In the genomic region with DNA sequence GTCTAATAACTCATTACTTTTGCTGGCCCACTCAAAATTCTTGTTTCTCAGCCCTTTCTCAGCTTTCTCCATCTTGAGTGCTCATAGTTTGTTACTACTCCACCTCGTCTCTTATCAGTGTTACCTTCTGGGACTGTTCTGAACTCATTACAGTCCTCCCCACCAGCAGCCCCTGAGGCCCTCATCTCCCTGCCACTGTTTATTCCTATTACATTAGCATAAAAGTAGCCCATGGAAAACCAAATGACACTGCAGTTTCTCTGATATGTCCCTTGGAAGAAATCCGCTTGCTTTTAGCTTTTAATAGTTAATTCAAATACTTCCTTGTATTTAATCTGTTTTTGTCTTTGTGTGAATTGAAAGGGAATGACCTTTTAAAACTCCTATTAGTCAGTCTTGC, we compare ENCODE assay signal across 22 cellular contexts. TPM values are rescaled to one million over a fixed set of nuclear protein-coding genes. Genes with fewer than 3 reads are reported as not detected.
A peak's percentile ranks its signal among the peaks of the same experiment; 100 is the strongest.
DNase-seq lines count a peak whose midpoint lies in the region; ATAC-seq, FAIRE-seq and TF ChIP-seq lines count a peak whose summit lies in the region.
"Had no signal": no experiment of that assay in that cellular context is flagged by ENCODE, and none has a peak within 500 bp of the region (broad histone marks: within the 10 kb centered on the region; RNA-seq: fewer than 3 reads in every experiment).

No MANE protein-coding gene starts in this region.

- H3K9ac ChIP-seq in K562 (ENCODE audit: insufficient read depth in 1 of 2, low read depth in 2 of 2, low read length in 2 of 2) = peak overlapping the region in 1 of 2 experiments; percentile 26; a peak in 1 of 4 replicates
- H3K9ac ChIP-seq: BLaER1, GM23248 had no signal

- ATAC-seq in activated T-cell treated with anti-CD3 and anti-CD28 coated beads, Interleukin-2, amount 50 U/mL, for 72 hours (replicated peaks in 1 of 2) = no peak
- ATAC-seq in K562 = peak; percentile 94
- ATAC-seq in naive thymus-derived CD4-positive, alpha-beta T cell = no peak
- ATAC-seq: GM12878, HCT116 had no signal

- no TSS peak for BruUV-seq in K562 (replicated peaks; lab: Mats Ljungman, UMichigan)

- no peaks in the 10 kb centered on the region for H3K9me3 ChIP-seq in K562 (replicated peaks; ENCODE audit: control insufficient read depth, insufficient read depth, low read depth, low read length)
- H3K9me3 ChIP-seq in naive thymus-derived CD4-positive, alpha-beta T cell (ENCODE audit: control insufficient read depth in 2 of 3, low read length in 3 of 3) = no peaks in the 10 kb centered on the region
- H3K9me3 ChIP-seq: BLaER1 had no signal

- no peaks in the 10 kb centered on the region for H4K20me1 ChIP-seq in K562 (replicated peaks; ENCODE audit: control insufficient read depth, insufficient read depth, low read length)
- H4K20me1 ChIP-seq: BLaER1 had no signal

- H3K4me1 Mint-ChIP-seq in activated T-cell treated with anti-CD3 and anti-CD28 coated beads, Interleukin-2, amount 50 U/mL, for 72 hours (ENCODE audit: low read depth) = peaks cover 11% of the 10 kb centered on the region
- peaks cover 38% of the 10 kb centered on the region for H3K4me1 Mint-ChIP-seq in glutamatergic neuron (ENCODE audit: low read depth, unreplicated experiment)
- no peaks in the 10 kb centered on the region for H3K4me1 Mint-ChIP-seq in naive thymus-derived CD4-positive, alpha-beta T cell
- H3K4me1 Mint-ChIP-seq: B cell; CD4-positive, CD25-positive, alpha-beta regulatory T cell; CD8-positive, alpha-beta memory T cell had no signal

- peak overlapping the region; percentile 81 for H2AFZ ChIP-seq in K562 (ENCODE audit: low read depth, low read length)
- H2AFZ ChIP-seq: GM23248 had no signal

- POLR2A ChIA-PET in K562 (lab: Yijun Ruan, JAX) = interaction anchor here (1.4 kb wide), 1 partner anchor 10 kb away, joined by 3 read pairs; no protein-coding TSS in a partner anchor
- POLR2A ChIA-PET in naive thymus-derived CD4-positive, alpha-beta T cell (lab: Charles Lee) = no interaction called here

- H3K27ac Mint-ChIP-seq in activated T-cell treated with anti-CD3 and anti-CD28 coated beads, Interleukin-2, amount 50 U/mL, for 72 hours = peak overlapping the region; percentile 34
- H3K27ac Mint-ChIP-seq in glutamatergic neuron (ENCODE audit: unreplicated experiment) = peak overlapping the region; percentile 36
- H3K27ac Mint-ChIP-seq in naive thymus-derived CD4-positive, alpha-beta T cell = no peak overlapping the region
- H3K27ac Mint-ChIP-seq: B cell; CD4-positive, CD25-positive, alpha-beta regulatory T cell; CD8-positive, alpha-beta memory T cell; HFFc6 had no signal

- H3K27me3 ChIP-seq in K562 (ENCODE audit: control insufficient read depth in 2 of 2, insufficient read depth in 2 of 2, low read length in 2 of 2) (no peaks in the 10 kb centered on the region), H7 (ENCODE audit: control insufficient read depth, insufficient read depth, low read length) (no peaks in the 10 kb centered on the region)
- H3K27me3 ChIP-seq in naive thymus-derived CD4-positive, alpha-beta T cell (ENCODE audit: control insufficient read depth in 2 of 2, insufficient read depth in 2 of 2, low read length in 2 of 2) = no peaks in the 10 kb centered on the region
- H3K27me3 ChIP-seq: BLaER1 had no signal

- in situ Hi-C loops in K562 (cut with MboI) = no loop called here

- H3K4me1 ChIP-seq in K562 (replicated peaks in 1 of 2; ENCODE audit: control insufficient read depth in 2 of 2, insufficient read depth in 2 of 2, low read length in 2 of 2) = peaks cover 0 to 22% of the 10 kb centered on the region in 2 experiments; a peak in 2 of 5 replicates
- no peaks in the 10 kb centered on the region for H3K4me1 ChIP-seq in naive thymus-derived CD4-positive, alpha-beta T cell (ENCODE audit: control insufficient read depth in 2 of 2, insufficient read depth in 2 of 2, low read length in 2 of 2)
- H3K4me1 ChIP-seq: BLaER1 had no signal

- CTCF ChIA-PET in K562 (lab: Yijun Ruan, JAX; ENCODE audit: low intra/inter-chr PET ratio) = no interaction called here
- CTCF ChIA-PET in naive thymus-derived CD4-positive, alpha-beta T cell (lab: Charles Lee) = no interaction called here

- no peaks in the 10 kb centered on the region for H3K9me1 ChIP-seq in K562 (ENCODE audit: control insufficient read depth, insufficient read depth, low read length)

- H3K9me3 Mint-ChIP-seq in activated T-cell treated with anti-CD3 and anti-CD28 coated beads, Interleukin-2, amount 50 U/mL, for 72 hours = no peaks in the 10 kb centered on the region
- peaks cover 3% of the 10 kb centered on the region for H3K9me3 Mint-ChIP-seq in glutamatergic neuron (ENCODE audit: unreplicated experiment)
- no peaks in the 10 kb centered on the region for H3K9me3 Mint-ChIP-seq in naive thymus-derived CD4-positive, alpha-beta T cell
- H3K9me3 Mint-ChIP-seq: HFFc6 had no signal

- no peaks in the 10 kb centered on the region for H3K79me2 ChIP-seq in K562 (ENCODE audit: control insufficient read depth, insufficient read depth, low read length)

- no peaks in the 10 kb centered on the region for H3K36me3 Mint-ChIP-seq in activated T-cell treated with anti-CD3 and anti-CD28 coated beads, Interleukin-2, amount 50 U/mL, for 72 hours (ENCODE audit: insufficient read depth in 2 of 2)
- peaks cover 10% of the 10 kb centered on the region for H3K36me3 Mint-ChIP-seq in glutamatergic neuron (ENCODE audit: unreplicated experiment)
- peaks cover 0 to 5% (median 0%) of the 10 kb centered on the region in 5 donors for H3K36me3 Mint-ChIP-seq in naive thymus-derived CD4-positive, alpha-beta T cell
- H3K36me3 Mint-ChIP-seq: CD4-positive, CD25-positive, alpha-beta regulatory T cell; CD8-positive, alpha-beta memory T cell had no signal

- peak; percentile 90 for FAIRE-seq in K562 (lab: Jason Lieb, UNC)
- FAIRE-seq: GM12878, GM19239 had no signal

- no peak overlapping the region for H3K4me3 Mint-ChIP-seq in activated T-cell treated with anti-CD3 and anti-CD28 coated beads, Interleukin-2, amount 50 U/mL, for 72 hours
- peak overlapping the region; percentile 68 for H3K4me3 Mint-ChIP-seq in glutamatergic neuron (ENCODE audit: unreplicated experiment)
- no peak overlapping the region for H3K4me3 Mint-ChIP-seq in naive thymus-derived CD4-positive, alpha-beta T cell
- H3K4me3 Mint-ChIP-seq: B cell; CD4-positive, CD25-positive, alpha-beta regulatory T cell; CD8-positive, alpha-beta memory T cell; HFFc6 had no signal

- peak overlapping the region; percentile 60 for H3K27ac ChIP-seq in K562 (ENCODE audit: extremely low read depth, low read depth, low read length)
- no peak overlapping the region for H3K27ac ChIP-seq in naive thymus-derived CD4-positive, alpha-beta T cell (ENCODE audit: low read depth, low read length)
- H3K27ac ChIP-seq: 22Rv1, BLaER1, C4-2B, GM23248 had no signal

- peak overlapping the region; percentile 48; the same call in 1 of the 2 replicates for H3K4me2 ChIP-seq in K562 (ENCODE audit: insufficient read depth, low read length)
- H3K4me2 ChIP-seq: BLaER1 had no signal

- TF ChIP-seq POLR2A in K562 (conservative IDR thresholded peaks at IDR 0.05) = no peak

- TF ChIP-seq RAD21 in K562 (CRISPR knock-in tag; conservative IDR thresholded peaks at IDR 0.05 in 1 of 2, IDR thresholded peaks at IDR 0.05 in 1 of 2) = no peak

- 4% methylated on average over 2 of the region's 2 CpGs for WGBS in K562 (ENCODE audit: insufficient coverage, low coverage, missing lambda C conversion rate)

- no peak for TF ChIP-seq CTCF in K562 (IDR thresholded peaks at IDR 0.05 in 2 of 3, conservative IDR thresholded peaks at IDR 0.05 in 1 of 3; ENCODE audit: insufficient read depth in 2 of 3, low read depth in 1 of 3, low read length in 3 of 3)
- TF ChIP-seq CTCF in glutamatergic neuron (IDR thresholded peaks at IDR 0.05; ENCODE audit: partially characterized antibody, unreplicated experiment) = no peak

- intact Hi-C loops in K562 (cut with micrococcal nuclease) = loop anchor here (10.0 kb wide), 1 partner anchor 48 kb away; no protein-coding TSS in a partner anchor
- intact Hi-C loops in naive thymus-derived CD4-positive, alpha-beta T cell (cut with micrococcal nuclease) = no loop called here

- no peak for DNase-seq in activated T-cell treated with anti-CD3 and anti-CD28 coated beads, Interleukin-2, amount 50 U/mL, for 72 hours
- DNase-seq in activated T-cell treated with anti-CD3 and anti-CD28 coated beads for 4 hours = no peak
- DNase-seq in K562 (ENCODE audit: extremely low read depth in 1 of 4, low spot score in 3 of 4) = peak; percentile 23 to 76 (median 50)
- no peak for DNase-seq in glutamatergic neuron
- no peak for DNase-seq in occipital lobe (lab: John Stamatoyannopoulos, UW)
- no peak for DNase-seq in H7
- DNase-seq in naive thymus-derived CD4-positive, alpha-beta T cell = no peak
- DNase-seq: CD4-positive, CD25-positive, alpha-beta regulatory T cell; CD8-positive, alpha-beta memory T cell; DMS 273 treated with DMSO at 0.1 percent for 48 hours; DMS79; EL; GDM1; GM23248; HFFc6 had no signal

- TF ChIP-seq EP300 in K562 (IDR thresholded peaks at IDR 0.05; ENCODE audit: low read length) = peak; percentile 23; the same call in 1 of the 2 replicates

- H3K4me3 ChIP-seq in K562 (no peak overlapping the region), H7 (ENCODE audit: insufficient read depth, low read depth, low read length) (no peak overlapping the region)
- no peak overlapping the region for H3K4me3 ChIP-seq in naive thymus-derived CD4-positive, alpha-beta T cell (ENCODE audit: low read length)
- H3K4me3 ChIP-seq: BLaER1, GM12878, GM23248 had no signal

- no peaks in the 10 kb centered on the region for H3K36me3 ChIP-seq in K562 (ENCODE audit: control insufficient read depth, insufficient read depth, low read length)
- no peaks in the 10 kb centered on the region for H3K36me3 ChIP-seq in H7 (replicated peaks; ENCODE audit: control insufficient read depth, insufficient read depth, low read length)
- H3K36me3 ChIP-seq in naive thymus-derived CD4-positive, alpha-beta T cell (ENCODE audit: control insufficient read depth in 2 of 3, insufficient read depth in 3 of 3, low read length in 3 of 3) = no peaks in the 10 kb centered on the region
- H3K36me3 ChIP-seq: BLaER1 had no signal

- H3K27me3 Mint-ChIP-seq in activated T-cell treated with anti-CD3 and anti-CD28 coated beads, Interleukin-2, amount 50 U/mL, for 72 hours (ENCODE audit: low read depth) = no peaks in the 10 kb centered on the region
- peaks cover 3% of the 10 kb centered on the region for H3K27me3 Mint-ChIP-seq in glutamatergic neuron (ENCODE audit: unreplicated experiment)
- H3K27me3 Mint-ChIP-seq in naive thymus-derived CD4-positive, alpha-beta T cell = no peaks in the 10 kb centered on the region
- H3K27me3 Mint-ChIP-seq: CD4-positive, CD25-positive, alpha-beta regulatory T cell had no signal

RNA-seq across cellular contexts. Expression of a gene that starts 7.6 kb away (rescaled TPM):
- 1 to 10 TPM; 3.6 to 3.9 TPM for total RNA-seq in activated T-cell treated with anti-CD3 and anti-CD28 coated beads, Interleukin-2, amount 50 U/mL, for 72 hours
- total RNA-seq in K562 (2011; cell fraction: chromatin; rRNA removed; ENCODE audit: low replicate concordance) = 2.4 and 3.2 TPM in 2 replicates
- total RNA-seq in K562 (2011; cell fraction: nucleolus; rRNA removed) = 1.2 and 2.4 TPM in 2 replicates
- total RNA-seq in K562 (2011; cell fraction: nucleoplasm; rRNA removed) = 2.9 and 3.0 TPM in 2 replicates
- 0.49 and 1.7 TPM in 2 replicates for total RNA-seq in K562 (2014; rRNA removed)
- 0.62 and 0.73 TPM in 2 replicates for total RNA-seq in K562 (2014; rRNA removed; fragmentation: Illumina TruSeq; extraction: Trizol)
- 0.25 and 0.41 TPM in 2 replicates for total RNA-seq in K562 (2015; rRNA removed; fragmentation: Illumina TruSeq; extraction: Trizol)
- total RNA-seq in K562 (2021) = 0.42 and 0.62 TPM in 2 replicates
- 0.28 and 1.3 TPM in 2 replicates for polyA plus RNA-seq in K562 (2011; rRNA removed)
- 0.04 and 0.31 TPM in 2 replicates for polyA plus RNA-seq in K562 (2011; cell fraction: cytosol; rRNA removed)
- 0.48 and 1.2 TPM in 2 replicates for polyA plus RNA-seq in K562 (2011; cell fraction: nucleus; rRNA removed)
- polyA plus RNA-seq in K562 (2012) = 0.10 and 0.35 TPM in 2 replicates
- polyA plus RNA-seq in K562 (2014; fragmentation: Illumina TruSeq; extraction: Trizol) = 0.29 and 0.42 TPM in 2 replicates
- polyA plus RNA-seq in K562 (2014; fragmentation: Nextera tagmentation; extraction: Ambion mirVana) = under 1 TPM; 0.03 to 0.14 TPM
- polyA plus RNA-seq in K562 (2014; rRNA removed) = 0.38 and 0.48 TPM in 2 replicates
- polyA minus RNA-seq in K562 (2011; rRNA and poly(A)+ RNA removed) = 3.9 and 4.1 TPM in 2 replicates
- polyA minus RNA-seq in K562 (2011; cell fraction: cytosol; rRNA and poly(A)+ RNA removed) = 0.55 and 0.57 TPM in 2 replicates
- 1.2 and 1.6 TPM in 2 replicates for polyA minus RNA-seq in K562 (2011; cell fraction: nucleus; rRNA and poly(A)+ RNA removed)
- 600 TPM for total RNA-seq in glutamatergic neuron (ENCODE audit: unreplicated experiment)
- total RNA-seq in occipital lobe = 158 TPM
- 0.22 and 0.28 TPM in 2 replicates for total RNA-seq in H7 (2014; rRNA removed; shearing (Covaris generic))
- total RNA-seq in naive thymus-derived CD4-positive, alpha-beta T cell = 1 to 10 TPM in 4 of 5 experiments, under 1 TPM in 1; 0.29 to 7.9 (median 5.4) TPM
- 1 to 10 TPM; 1.5 to 2.0 TPM for polyA plus RNA-seq in naive thymus-derived CD4-positive, alpha-beta T cell

Comparison
In these comparisons a context has a peak if more than half of its experiments do, and no peak if none do; other contexts are left out.
1. DNase-seq: peak in K562 (4 of 4); none in activated T-cell treated with anti-CD3 and anti-CD28 coated beads, Interleukin-2, amount 50 U/mL, for 72 hours (0 of 2), activated T-cell treated with anti-CD3 and anti-CD28 coated beads for 4 hours (single experiment), glutamatergic neuron (single experiment), occipital lobe (single experiment), H7 (single experiment) and naive thymus-derived CD4-positive, alpha-beta T cell (0 of 9).
2. H3K27ac Mint-ChIP-seq: peak in activated T-cell treated with anti-CD3 and anti-CD28 coated beads, Interleukin-2, amount 50 U/mL, for 72 hours (single experiment) and glutamatergic neuron (single experiment); none in naive thymus-derived CD4-positive, alpha-beta T cell (0 of 9).
3. RNA of a gene that starts 7.6 kb away (total RNA-seq): 600 TPM in glutamatergic neuron (single experiment) and 158 TPM in occipital lobe (single experiment); 0.29 to 7.9 TPM in naive thymus-derived CD4-positive, alpha-beta T cell, 3.6 to 3.9 TPM in activated T-cell treated with anti-CD3 and anti-CD28 coated beads, Interleukin-2, amount 50 U/mL, for 72 hours, 0.25 to 3.2 TPM in K562 and 0.22 to 0.28 TPM in H7; every median in the first group is over 10 times any median in the second.